8 cellular contexts compared by ENCODE assay signal in genomic region chr1:80472145-80472544, GRCh38.
"Had no signal": no experiment of that assay in that cellular context is flagged by ENCODE, and none has a peak within 500 bp of the region (broad histone marks: within the 10 kb centered on the region; RNA-seq: fewer than 3 reads in every experiment).

No MANE protein-coding gene starts in this region.

- ATAC-seq: GM12878 had no signal

- FAIRE-seq: G401.6, GM12878, GM12891, GM12892, GM18507, GM19239 had no signal

- H3K4me3 ChIP-seq: GM12878 had no signal

- DNase-seq: GDM1, GF-D8 had no signal
